ENCODE assay signal across 28 cellular contexts in the genomic region with DNA sequence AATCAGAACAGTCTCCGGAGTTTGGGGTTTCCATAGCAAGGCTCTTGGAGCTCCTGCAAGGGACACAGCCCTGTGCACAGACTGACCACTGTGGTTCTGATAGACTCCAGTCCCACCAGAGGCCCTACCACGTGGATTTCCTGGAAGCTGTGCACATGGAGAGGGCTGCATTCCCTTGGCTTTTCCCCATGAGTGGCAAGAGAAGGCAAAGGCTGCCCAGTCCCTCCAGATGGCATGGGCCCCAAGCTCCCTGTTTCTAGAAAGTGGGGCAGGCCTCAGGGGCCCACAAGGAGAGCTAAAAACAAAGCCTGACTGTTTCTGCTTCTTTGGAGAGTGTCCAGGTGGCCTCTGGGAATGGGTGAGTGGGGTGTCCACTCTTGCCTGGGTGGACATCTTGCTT.
"Had no signal": no experiment of that assay in that cellular context is flagged by ENCODE, and none has a peak within 500 bp of the region (broad histone marks: within the 10 kb centered on the region; RNA-seq: fewer than 3 reads in every experiment).

No MANE protein-coding gene starts in this region.

- DNase-seq: activated CD4-positive, alpha-beta memory T cell treated with anti-CD3 and anti-CD28 coated beads for 36 hours; activated CD4-positive, alpha-beta T cell treated with anti-CD3 and anti-CD28 coated beads, Interleukin-2, amount 10 ng/mL, durations not matched to agents 7 days and 5 days; activated CD4-positive, CD25-positive, alpha-beta regulatory T cell; activated CD8-positive, alpha-beta memory T cell treated with anti-CD3 and anti-CD28 coated beads for 24 hours; activated gamma-delta T cell treated with Interleukin-2 at 50 U/mL for 16 hours; activated naive CD4-positive, alpha-beta T cell treated with anti-CD3 and anti-CD28 coated beads, Interleukin-2, amount 50 U/mL, for 16 hours; activated naive CD8-positive, alpha-beta T cell treated with anti-CD3 and anti-CD28 coated beads, Interleukin-2, amount 10 ng/mL, durations not matched to agents 7 days and 5 days; activated T-cell treated with anti-CD3 and anti-CD28 coated beads for 4 hours; activated T-cell treated with anti-CD3 and anti-CD28 coated beads, Interleukin-2, amount 50 U/mL, for 72 hours; adrenal gland; body of pancreas; NCI-H1092; NCI-H1417; NCI-H1930; NCI-H2171 treated with DMSO at 0.1 percent for 48 hours; NCI-H226; NCI-H526; NCI-H774; OCI-M1; RPMI8226; SJCRH30; SK-N-SH; T-helper 1 cell had no signal

- ATAC-seq: activated T-cell treated with anti-CD3 and anti-CD28 coated beads, Interleukin-2, amount 50 U/mL, for 72 hours; body of pancreas; Panc1; Right ventricle myocardium inferior had no signal

- H3K36me3 ChIP-seq: adrenal gland, ascending aorta, SJCRH30 had no signal

- H3K27ac ChIP-seq: adrenal gland, ascending aorta, body of pancreas, KMS-11, SJCRH30, VCaP had no signal

- H3K9me3 ChIP-seq: adrenal gland, ascending aorta, body of pancreas, SJCRH30, SK-N-SH had no signal

- H3K27me3 ChIP-seq: adrenal gland, ascending aorta, body of pancreas, SJCRH30 had no signal

- H3K4me3 ChIP-seq: adrenal gland, ascending aorta, body of pancreas, SJCRH30 had no signal

- H3K4me1 ChIP-seq: adrenal gland, ascending aorta, body of pancreas, SJCRH30 had no signal
